25 cellular contexts compared by ENCODE assay signal in genomic region chr22:45524966-45525365, GRCh38. TPM values are rescaled to one million over a fixed set of nuclear protein-coding genes. Genes with fewer than 3 reads are reported as not detected.
"Had no signal": no experiment of that assay in that cellular context is flagged by ENCODE, and none has a peak within 500 bp of the region (broad histone marks: within the 10 kb centered on the region; RNA-seq: fewer than 3 reads in every experiment).

No MANE protein-coding gene starts in this region.

- H3K27me3 Mint-ChIP-seq: activated naive CD8-positive, alpha-beta T cell treated with anti-CD3 and anti-CD28 coated beads, Interleukin-2, amount 10 ng/mL, durations not matched to agents 7 days and 5 days; progenitor cell of endocrine pancreas had no signal

- H3K27ac Mint-ChIP-seq: activated B cell treated with CpG ODN at 0.5 μM for 24 hours; activated naive CD4-positive, alpha-beta T cell treated with anti-CD3 and anti-CD28 coated beads for 36 hours; activated naive CD8-positive, alpha-beta T cell treated with anti-CD3 and anti-CD28 coated beads, Interleukin-2, amount 10 ng/mL, durations not matched to agents 7 days and 5 days; immature natural killer cell; naive thymus-derived CD8-positive, alpha-beta T cell; neural progenitor cell; progenitor cell of endocrine pancreas; T-helper 17 cell had no signal

- ATAC-seq: left lobe of liver; naive thymus-derived CD8-positive, alpha-beta T cell; T-helper 17 cell had no signal

- H3K27me3 ChIP-seq: hepatocyte, neural progenitor cell, thyroid gland had no signal

- H3K4me1 Mint-ChIP-seq: activated B cell treated with CpG ODN at 0.5 μM for 24 hours; activated naive CD8-positive, alpha-beta T cell treated with anti-CD3 and anti-CD28 coated beads, Interleukin-2, amount 10 ng/mL, durations not matched to agents 7 days and 5 days; immature natural killer cell; neural progenitor cell; T-helper 17 cell had no signal

- H3K9me3 Mint-ChIP-seq: activated B cell treated with CpG ODN at 0.5 μM for 24 hours; activated naive CD4-positive, alpha-beta T cell treated with anti-CD3 and anti-CD28 coated beads for 36 hours; activated naive CD8-positive, alpha-beta T cell treated with anti-CD3 and anti-CD28 coated beads, Interleukin-2, amount 10 ng/mL, durations not matched to agents 7 days and 5 days; immature natural killer cell; naive thymus-derived CD8-positive, alpha-beta T cell; neural progenitor cell had no signal

- H3K4me3 ChIP-seq: hepatocyte, lung, neural progenitor cell, thyroid gland had no signal

- H3K27ac ChIP-seq: epithelial cell of prostate, hepatocyte, neural progenitor cell, thyroid gland had no signal

- H3K9me3 ChIP-seq: thyroid gland had no signal

- DNase-seq: activated B cell treated with CpG ODN at 0.5 μM for 24 hours; activated CD4-positive, alpha-beta T cell treated with anti-CD3 and anti-CD28 coated beads for 4 hours; activated CD4-positive, alpha-beta T cell treated with anti-CD3 and anti-CD28 coated beads, Interleukin-2, amount 50 U/mL, for 48 hours; activated effector memory CD4-positive, alpha-beta T cell treated with Interleukin-2 at 50 U/mL for 16 hours; activated naive CD4-positive, alpha-beta T cell treated with anti-CD3 and anti-CD28 coated beads for 36 hours; activated naive CD8-positive, alpha-beta T cell treated with anti-CD3 and anti-CD28 coated beads, Interleukin-2, amount 10 ng/mL, durations not matched to agents 7 days and 5 days; activated T-cell treated with anti-CD3 and anti-CD28 coated beads, Interleukin-2, amount 50 U/mL, for 48 hours; amniotic stem cell; cortex of kidney; foreskin fibroblast; immature natural killer cell; naive thymus-derived CD8-positive, alpha-beta T cell; retina; stimulated activated CD4-positive, alpha-beta T cell treated with anti-CD3 and anti-CD28 coated beads, Interleukin-2, amount 100 ng/mL, for 48 hours; stimulated activated CD8-positive, alpha-beta memory T cell treated with anti-CD3 and anti-CD28 coated beads, Interleukin-4, amount 100 ng/mL, for 48 hours; stimulated activated naive CD4-positive, alpha-beta T cell; SW 1271; T-helper 17 cell; thyroid gland had no signal

- H3K4me3 Mint-ChIP-seq: activated B cell treated with CpG ODN at 0.5 μM for 24 hours; activated naive CD4-positive, alpha-beta T cell treated with anti-CD3 and anti-CD28 coated beads for 36 hours; activated naive CD8-positive, alpha-beta T cell treated with anti-CD3 and anti-CD28 coated beads, Interleukin-2, amount 10 ng/mL, durations not matched to agents 7 days and 5 days; immature natural killer cell; naive thymus-derived CD8-positive, alpha-beta T cell; neural progenitor cell; T-helper 17 cell had no signal

- H3K36me3 ChIP-seq: neural progenitor cell, thyroid gland had no signal

- H3K36me3 Mint-ChIP-seq: activated naive CD8-positive, alpha-beta T cell treated with anti-CD3 and anti-CD28 coated beads, Interleukin-2, amount 10 ng/mL, durations not matched to agents 7 days and 5 days; immature natural killer cell; naive thymus-derived CD8-positive, alpha-beta T cell had no signal

- H3K4me1 ChIP-seq: neural progenitor cell, thyroid gland had no signal

RNA-seq across cellular contexts. Expression of gene FBLN1, which starts 22.3 kb away (rescaled TPM):
- total RNA-seq: activated B cell treated with CpG ODN at 0.5 μM for 24 hours; activated naive CD4-positive, alpha-beta T cell treated with anti-CD3 and anti-CD28 coated beads for 36 hours; activated naive CD8-positive, alpha-beta T cell treated with anti-CD3 and anti-CD28 coated beads, Interleukin-2, amount 10 ng/mL, durations not matched to agents 7 days and 5 days; naive thymus-derived CD8-positive, alpha-beta T cell had no signal
- polyA plus RNA-seq: immature natural killer cell; naive thymus-derived CD8-positive, alpha-beta T cell had no signal
